ENCODE assay signal across 8 cellular contexts in the genomic region with DNA sequence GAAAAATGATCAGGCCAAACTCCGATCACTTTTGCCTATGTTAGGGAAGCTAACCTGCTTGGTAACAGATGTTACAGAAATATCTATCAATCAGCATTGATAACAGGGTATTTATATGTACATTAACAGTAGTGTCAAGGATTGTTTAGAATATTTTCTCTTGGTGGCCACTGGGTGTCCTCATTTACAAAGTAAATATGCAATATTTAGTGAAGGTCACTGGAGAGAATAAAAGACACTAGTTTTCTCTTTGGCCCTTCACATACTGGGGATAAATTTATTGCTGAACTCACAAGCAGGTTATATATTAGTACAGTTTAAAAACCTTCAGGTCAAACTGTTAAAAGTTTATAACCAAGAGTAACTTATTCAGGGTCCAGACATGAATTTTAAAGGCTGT.
DNase-seq lines count a peak whose midpoint lies in the region; ATAC-seq lines count a peak whose summit lies in the region.
"Had no signal": no experiment of that assay in that cellular context is flagged by ENCODE, and none has a peak within 500 bp of the region (broad histone marks: within the 10 kb centered on the region; RNA-seq: fewer than 3 reads in every experiment).

No MANE protein-coding gene starts in this region.

- no peaks in the 10 kb centered on the region for H3K4me1 Mint-ChIP-seq in T-helper 17 cell
- peaks cover 25% of the 10 kb centered on the region for H3K4me1 Mint-ChIP-seq in stimulated activated naive CD8-positive, alpha-beta T cell treated with anti-CD3 and anti-CD28 coated beads, Interleukin-15, amount 100 ng/mL, for 72 hours

- no peaks in the 10 kb centered on the region for H3K27me3 Mint-ChIP-seq in T-helper 17 cell
- no peaks in the 10 kb centered on the region for H3K27me3 Mint-ChIP-seq in stimulated activated naive CD8-positive, alpha-beta T cell treated with anti-CD3 and anti-CD28 coated beads, Interleukin-15, amount 100 ng/mL, for 72 hours

- no peaks in the 10 kb centered on the region for H3K9me3 ChIP-seq in T-helper 17 cell (ENCODE audit: control insufficient read depth, low read length, poor library complexity, severe bottlenecking)
- H3K9me3 ChIP-seq: neutrophil had no signal

- no peak for ATAC-seq in T-helper 17 cell
- ATAC-seq in stimulated activated naive CD8-positive, alpha-beta T cell treated with anti-CD3 and anti-CD28 coated beads, Interleukin-15, amount 100 ng/mL, for 72 hours: peak; percentile 72
- ATAC-seq in GM18520 (IDR thresholded peaks at IDR 0.05; ENCODE audit: unreplicated experiment): no peak

- DNase-seq in G401 (ENCODE audit: low spot score): peak; percentile 69
- DNase-seq in HCEC 1CT: peak; percentile 51
- no peak for DNase-seq in T-helper 17 cell
- peak; percentile 21 for DNase-seq in glomerular visceral epithelial cell (ENCODE audit: extremely low spot score)
- no peak for DNase-seq in stimulated activated naive CD8-positive, alpha-beta T cell treated with anti-CD3 and anti-CD28 coated beads, Interleukin-15, amount 100 ng/mL, for 72 hours
- DNase-seq in occipital lobe (lab: John Stamatoyannopoulos, UW): no peak

- H3K36me3 Mint-ChIP-seq in T-helper 17 cell (ENCODE audit: low read depth): no peaks in the 10 kb centered on the region

- H3K9me3 Mint-ChIP-seq in stimulated activated naive CD8-positive, alpha-beta T cell treated with anti-CD3 and anti-CD28 coated beads, Interleukin-15, amount 100 ng/mL, for 72 hours: no peaks in the 10 kb centered on the region

- H3K27ac Mint-ChIP-seq in T-helper 17 cell: no peak overlapping the region
- no peak overlapping the region for H3K27ac Mint-ChIP-seq in stimulated activated naive CD8-positive, alpha-beta T cell treated with anti-CD3 and anti-CD28 coated beads, Interleukin-15, amount 100 ng/mL, for 72 hours

- peak overlapping the region; percentile 52 for H3K4me3 Mint-ChIP-seq in T-helper 17 cell
- no peak overlapping the region for H3K4me3 Mint-ChIP-seq in stimulated activated naive CD8-positive, alpha-beta T cell treated with anti-CD3 and anti-CD28 coated beads, Interleukin-15, amount 100 ng/mL, for 72 hours

- in situ Hi-C loops in G401 (cut with HindIII; ENCODE audit: low sequenced_read_pairs): no loop called here

Comparison
In these comparisons a context has a peak if more than half of its experiments do, and no peak if none do; other contexts are left out.
1. DNase-seq: peak in G401 (single experiment), HCEC 1CT (single experiment) and glomerular visceral epithelial cell (single experiment); none in T-helper 17 cell (0 of 3), stimulated activated naive CD8-positive, alpha-beta T cell treated with anti-CD3 and anti-CD28 coated beads, Interleukin-15, amount 100 ng/mL, for 72 hours (0 of 2) and occipital lobe (single experiment).